8 cellular contexts compared by ENCODE assay signal in the genomic region with DNA sequence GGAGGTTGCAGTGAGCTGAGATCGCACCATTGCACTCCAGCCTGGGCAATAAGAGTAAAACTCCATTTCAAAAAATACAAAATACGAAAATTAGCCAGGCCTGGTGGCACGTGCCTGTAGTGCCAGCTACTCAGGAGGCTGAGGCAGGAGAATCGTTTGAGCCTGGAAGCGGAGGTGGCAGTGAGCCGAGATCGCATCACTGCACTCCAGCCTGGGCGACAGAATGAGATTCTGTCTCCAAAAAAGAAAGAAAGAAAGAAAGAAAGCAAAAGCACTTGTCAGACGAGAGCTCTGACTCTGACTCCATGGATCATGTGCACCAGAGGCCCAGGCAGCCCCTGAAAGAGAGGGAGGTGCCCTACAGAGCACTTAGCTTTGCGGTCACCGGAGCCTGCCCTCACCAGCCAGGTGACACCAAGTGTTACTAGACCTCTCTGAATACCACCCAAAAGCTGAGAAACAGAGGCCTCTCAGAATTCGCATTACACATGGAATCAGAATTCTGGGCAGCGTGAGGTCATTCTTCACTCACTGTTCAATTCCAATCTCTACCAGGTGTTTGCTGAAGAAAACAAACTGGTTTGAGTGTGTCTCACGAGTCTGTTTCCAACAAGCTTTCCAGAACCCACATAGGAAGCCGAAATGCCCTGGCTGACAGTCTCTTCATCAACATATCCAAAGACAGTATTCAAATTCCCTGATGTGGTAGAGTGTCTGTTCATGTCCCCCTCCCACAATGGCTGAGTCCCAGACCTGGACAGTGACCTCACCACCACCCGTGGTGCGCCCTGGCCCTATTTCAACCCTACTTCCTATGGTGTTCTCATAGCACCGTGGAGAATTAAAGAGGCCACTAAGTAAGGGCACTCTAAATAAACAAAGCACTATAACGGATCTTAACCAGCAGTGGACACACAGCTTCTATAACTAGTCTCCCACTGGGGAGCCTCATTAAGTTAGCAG.
DNase-seq lines count a peak whose midpoint lies in the region; ATAC-seq lines count a peak whose summit lies in the region.

No MANE protein-coding gene starts in this region.

- H3K4me3 Mint-ChIP-seq in dendritic cell treated with granulocyte-macrophage colony-stimulating factor and Interleukin-4, amounts not matched to agents 40 ng/mL and 50 ng/mL, for 4 days: peak overlapping the region; percentile 99

- peak overlapping the region; percentile 98 for H3K27ac ChIP-seq in muscle layer of duodenum (ENCODE audit: low read length)

- no peaks in the 10 kb centered on the region for H3K27me3 Mint-ChIP-seq in dendritic cell treated with granulocyte-macrophage colony-stimulating factor and Interleukin-4, amounts not matched to agents 40 ng/mL and 50 ng/mL, for 4 days

- peak overlapping the region; percentile 79 to 97 for H3K4me3 ChIP-seq in muscle layer of duodenum (ENCODE audit: low read depth in 1 of 2, low read length in 2 of 2)

- H3K27me3 ChIP-seq in muscle layer of duodenum (ENCODE audit: low read depth, low read length): no peaks in the 10 kb centered on the region

- H3K9ac ChIP-seq in ES-I3 (ENCODE audit: low read depth, low read length): peak overlapping the region; percentile 61

- intact Hi-C loops in dendritic cell treated with granulocyte-macrophage colony-stimulating factor and Interleukin-4, amounts not matched to agents 40 ng/mL and 50 ng/mL, for 4 days (cut with micrococcal nuclease): loop anchor here (5.0 kb wide), 1 partner anchor 233 kb away; no protein-coding TSS in a partner anchor

- peaks cover 27% of the 10 kb centered on the region for H3K4me1 Mint-ChIP-seq in dendritic cell treated with granulocyte-macrophage colony-stimulating factor and Interleukin-4, amounts not matched to agents 40 ng/mL and 50 ng/mL, for 4 days (ENCODE audit: low read depth)

- H3K36me3 ChIP-seq in ES-I3 (ENCODE audit: insufficient read depth, low read length): peaks cover 6% of the 10 kb centered on the region; the same call in 1 of the 2 replicates
- H3K36me3 ChIP-seq in muscle layer of duodenum (ENCODE audit: control insufficient read depth in 1 of 2, insufficient read depth in 2 of 2, low read length in 2 of 2): peaks cover 0 to 35% of the 10 kb centered on the region in 2 donors

- DNase-seq in NCI-H510A treated with DMSO at 0.1 percent for 48 hours (lab: John Stamatoyannopoulos, UW) (peak; percentile 74), foreskin melanocyte (no peak), NCI-H187 treated with DMSO at 0.1 percent for 48 hours (lab: John Stamatoyannopoulos, UW) (no peak)

- peaks cover 51% of the 10 kb centered on the region for H3K36me3 Mint-ChIP-seq in dendritic cell treated with granulocyte-macrophage colony-stimulating factor and Interleukin-4, amounts not matched to agents 40 ng/mL and 50 ng/mL, for 4 days (ENCODE audit: low read depth)

- ATAC-seq in GM21529 (IDR thresholded peaks at IDR 0.05; ENCODE audit: unreplicated experiment) (no peak), HG02759 (IDR thresholded peaks at IDR 0.05; ENCODE audit: unreplicated experiment) (no peak)

- H3K27ac Mint-ChIP-seq in dendritic cell treated with granulocyte-macrophage colony-stimulating factor and Interleukin-4, amounts not matched to agents 40 ng/mL and 50 ng/mL, for 4 days: peak overlapping the region; percentile 99

- H3K9me3 ChIP-seq in ES-I3 (ENCODE audit: control insufficient read depth, insufficient read depth, low read length): no peaks in the 10 kb centered on the region
- H3K9me3 ChIP-seq in muscle layer of duodenum (ENCODE audit: control insufficient read depth in 1 of 2, low read length in 2 of 2): no peaks in the 10 kb centered on the region

- H3K4me1 ChIP-seq in ES-I3 (ENCODE audit: insufficient read depth, low read length) (0 out of 2 replicates have a peak, but pooled peaks cover 9% of the 10 kb centered on the region), muscle layer of duodenum (ENCODE audit: control insufficient read depth in 1 of 2, insufficient read depth in 2 of 2, low read length in 2 of 2) (peaks cover 6 to 24% of the 10 kb centered on the region in 2 donors)

- H3K9me3 Mint-ChIP-seq in dendritic cell treated with granulocyte-macrophage colony-stimulating factor and Interleukin-4, amounts not matched to agents 40 ng/mL and 50 ng/mL, for 4 days: no peaks in the 10 kb centered on the region
